Comparison of ENCODE assay signal across 8 cellular contexts in the genomic region with DNA sequence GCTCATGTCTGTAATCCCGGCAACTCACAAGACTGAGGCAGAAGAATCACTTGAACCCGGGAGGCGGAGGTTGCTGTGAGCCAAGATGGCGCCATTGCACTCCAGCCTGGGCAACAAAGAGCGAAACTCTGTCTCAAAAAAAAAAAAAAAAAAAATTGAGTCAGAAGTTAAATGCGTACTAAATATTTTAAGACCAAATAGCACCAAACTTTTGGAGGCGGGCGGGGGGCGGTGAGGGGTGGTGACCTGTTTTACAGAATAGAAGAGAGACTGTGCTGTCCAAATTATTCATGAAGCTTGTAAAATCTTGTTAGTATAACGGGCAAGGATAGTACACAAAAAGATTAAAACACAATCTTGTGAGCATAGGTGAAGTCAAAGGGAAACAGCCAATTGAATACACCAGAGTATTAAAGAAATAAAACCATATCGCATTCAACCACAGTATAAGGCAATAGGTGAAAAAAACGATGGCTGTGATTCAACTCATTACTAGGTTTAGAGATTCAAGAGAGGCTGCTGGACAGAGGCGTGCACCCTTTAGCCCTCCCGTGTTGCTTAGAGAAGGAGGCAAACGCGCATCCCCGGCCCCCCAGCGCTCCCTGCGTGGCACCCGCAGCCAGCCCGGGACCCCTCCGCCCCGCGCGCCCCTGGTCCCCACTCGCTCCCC.
A peak's percentile ranks its signal among the peaks of the same experiment; 100 is the strongest.
DNase-seq lines count a peak whose midpoint lies in the region; ATAC-seq and TF ChIP-seq lines count a peak whose summit lies in the region.

No MANE protein-coding gene starts in this region.

- peak overlapping the region; percentile 64 for H3K4me2 ChIP-seq in Loucy (ENCODE audit: low read depth, low read length, poor library complexity, severe bottlenecking)

- peaks cover 80% of the 10 kb centered on the region for H3K36me3 Mint-ChIP-seq in stimulated activated naive CD8-positive, alpha-beta T cell treated with anti-CD3 and anti-CD28 coated beads, Interleukin-15, Interleukin-2, amounts not matched to agents 100 ng/mL and 50 ng/mL, for 24 hours (ENCODE audit: low read depth)

- H3K36me3 ChIP-seq in Loucy (ENCODE audit: insufficient read depth, low read length): no peaks in the 10 kb centered on the region

- no peak for TF ChIP-seq CTCF in Loucy (conservative IDR thresholded peaks at IDR 0.05; ENCODE audit: low read length)

- no peaks in the 10 kb centered on the region for H4K20me1 ChIP-seq in Loucy (ENCODE audit: insufficient read depth, low read length, poor library complexity, severe bottlenecking)

- no peak for ATAC-seq in GM21723 (IDR thresholded peaks at IDR 0.05; ENCODE audit: unreplicated experiment)

- peak; percentile 48 for DNase-seq in NCI-H1092 treated with DMSO at 0.1 percent for 48 hours (lab: John Stamatoyannopoulos, UW)
- no peak for DNase-seq in NCI-H1092 (lab: John Stamatoyannopoulos, UW)
- DNase-seq in inferior parietal cortex (ENCODE audit: extremely low spot score): peak; percentile 8
- DNase-seq in NAMALWA (ENCODE audit: low spot score): no peak

- H3K27ac Mint-ChIP-seq in stimulated activated naive CD8-positive, alpha-beta T cell treated with anti-CD3 and anti-CD28 coated beads, Interleukin-15, Interleukin-2, amounts not matched to agents 100 ng/mL and 50 ng/mL, for 24 hours: peak overlapping the region; percentile 97

- no peaks in the 10 kb centered on the region for H3K27me3 Mint-ChIP-seq in stimulated activated naive CD8-positive, alpha-beta T cell treated with anti-CD3 and anti-CD28 coated beads, Interleukin-15, Interleukin-2, amounts not matched to agents 100 ng/mL and 50 ng/mL, for 24 hours

- peak overlapping the region; percentile 64 for H3K9ac ChIP-seq in Loucy (ENCODE audit: low read depth, low read length, poor library complexity, severe bottlenecking)

- H3K27me3 ChIP-seq in Loucy (ENCODE audit: insufficient read depth, low read length, poor library complexity, severe bottlenecking): no peaks in the 10 kb centered on the region

- H3K27ac ChIP-seq in angular gyrus (ENCODE audit: low read depth, low read length): peak overlapping the region; percentile 92

- peaks cover 29% of the 10 kb centered on the region for H3K9me3 Mint-ChIP-seq in stimulated activated naive CD8-positive, alpha-beta T cell treated with anti-CD3 and anti-CD28 coated beads, Interleukin-15, Interleukin-2, amounts not matched to agents 100 ng/mL and 50 ng/mL, for 24 hours

- H2AFZ ChIP-seq in Loucy (ENCODE audit: low read length): peak overlapping the region; percentile 83

- H3K4me3 Mint-ChIP-seq in stimulated activated naive CD8-positive, alpha-beta T cell treated with anti-CD3 and anti-CD28 coated beads, Interleukin-15, Interleukin-2, amounts not matched to agents 100 ng/mL and 50 ng/mL, for 24 hours: peak overlapping the region; percentile 98

- H3K4me1 ChIP-seq in Loucy (ENCODE audit: insufficient read depth, low read length, poor library complexity, severe bottlenecking): peaks cover 3% of the 10 kb centered on the region

- peak overlapping the region; percentile 73 for H3K4me3 ChIP-seq in Loucy (ENCODE audit: low read length, poor library complexity, severe bottlenecking)

- no peaks in the 10 kb centered on the region for H3K79me2 ChIP-seq in Loucy (ENCODE audit: insufficient read depth, low read length)

- peaks cover 32% of the 10 kb centered on the region; the same call in 1 of the 2 replicates for H3K9me3 ChIP-seq in Loucy (ENCODE audit: insufficient read depth, low read depth, low read length)

- no peaks in the 10 kb centered on the region for H3F3A ChIP-seq in Loucy (ENCODE audit: low read depth)

- H3K4me1 Mint-ChIP-seq in stimulated activated naive CD8-positive, alpha-beta T cell treated with anti-CD3 and anti-CD28 coated beads, Interleukin-15, Interleukin-2, amounts not matched to agents 100 ng/mL and 50 ng/mL, for 24 hours (ENCODE audit: low read depth): peaks cover 19% of the 10 kb centered on the region

- no peaks in the 10 kb centered on the region for H3K9me2 ChIP-seq in Loucy (replicated peaks; ENCODE audit: low read depth, low read length)

Comparison
In these comparisons a context has a peak if more than half of its experiments do, and no peak if none do; other contexts are left out.
1. DNase-seq: peak in NCI-H1092 treated with DMSO at 0.1 percent for 48 hours (single experiment) and inferior parietal cortex (single experiment); none in NCI-H1092 (single experiment) and NAMALWA (single experiment).